In genomic region chr21:37232274-37233018, GRCh38 we compare ENCODE assay signal across 20 cellular contexts. TPM values are rescaled to one million over a fixed set of nuclear protein-coding genes. Genes with fewer than 3 reads are reported as not detected.
A peak's percentile ranks its signal among the peaks of the same experiment; 100 is the strongest.
DNase-seq lines count a peak whose midpoint lies in the region; ATAC-seq and TF ChIP-seq lines count a peak whose summit lies in the region.
"Had no signal": no experiment of that assay in that cellular context is flagged by ENCODE, and none has a peak within 500 bp of the region (broad histone marks: within the 10 kb centered on the region; RNA-seq: fewer than 3 reads in every experiment).

No MANE protein-coding gene starts in this region.

- H2AFZ ChIP-seq in OCI-LY7 (ENCODE audit: low read length), result no peak overlapping the region

- BruUV-seq in OCI-LY7 (replicated peaks; lab: Mats Ljungman, UMichigan), result no TSS peak

- no peaks in the 10 kb centered on the region for H3K27me3 ChIP-seq in gastroesophageal sphincter
- H3K27me3 ChIP-seq: ascending aorta, testis had no signal

- TF ChIP-seq CTCF in GM13976 (IDR thresholded peaks at IDR 0.05; ENCODE audit: borderline replicate concordance, control extremely low read depth, extremely low read depth, insufficient read depth, missing control alignments), result no peak
- TF ChIP-seq CTCF in OCI-LY7 (conservative IDR thresholded peaks at IDR 0.05; ENCODE audit: low read length), result no peak
- no peak for TF ChIP-seq CTCF in gastroesophageal sphincter (IDR thresholded peaks at IDR 0.05)

- peak; percentile 80 for DNase-seq in GM13976 (ENCODE audit: low spot score)
- DNase-seq in OCI-LY7 (ENCODE audit: low spot score), result peak; percentile 20
- no peak for DNase-seq in iPS-NIHi7 (ENCODE audit: extremely low spot score)
- DNase-seq in activated CD4-positive, alpha-beta T cell treated with anti-CD3 and anti-CD28 coated beads, Interleukin-2, amount 50 U/mL, for 48 hours, result no peak
- DNase-seq: activated CD4-positive, alpha-beta memory T cell treated with anti-CD3 and anti-CD28 coated beads, Interleukin-2, amount 10 ng/mL, durations not matched to agents 7 days and 5 days; activated gamma-delta T cell; mucosa of descending colon; NCI-H1694 treated with DMSO at 0.1 percent for 48 hours; NCI-H510A treated with DMSO at 0.1 percent for 48 hours; occipital lobe; PC-3; testis had no signal

- WGBS in gastroesophageal sphincter (ENCODE audit: low coverage in 1 of 2), 2 donors, result 81 to 89% methylated on average over 9 to 14 of the region's 19 CpGs

- CTCF ChIA-PET in OCI-LY7 (lab: Charles Lee; ENCODE audit: unreplicated experiment), result no interaction called here

- peak; percentile 88 for ATAC-seq in GM19351 (IDR thresholded peaks at IDR 0.05; ENCODE audit: unreplicated experiment)
- peak; percentile 66 for ATAC-seq in HG02763 (IDR thresholded peaks at IDR 0.05; ENCODE audit: unreplicated experiment)
- ATAC-seq in gastroesophageal sphincter, result no peak
- ATAC-seq in HG02870 (IDR thresholded peaks at IDR 0.05; ENCODE audit: unreplicated experiment), result no peak
- ATAC-seq: left lobe of liver, mucosa of descending colon, PC-3, sciatic nerve had no signal

- in situ Hi-C loops in GM13976 (cut with MboI; ENCODE audit: low sequenced_read_pairs, unreplicated experiment), result no loop called here

- no peaks in the 10 kb centered on the region for H4K20me1 ChIP-seq in OCI-LY7 (ENCODE audit: insufficient read depth, low read length)

- POLR2A ChIA-PET in OCI-LY7 (lab: Charles Lee), result interaction anchor here (0.6 kb wide), 1 partner anchor 90 kb away, joined by 3 read pairs; no protein-coding TSS in a partner anchor

- H3K9me2 ChIP-seq in OCI-LY7 (ENCODE audit: insufficient read depth, low read length), result no peaks in the 10 kb centered on the region

- peak overlapping the region; percentile 32 for H3K27ac ChIP-seq in OCI-LY7 (ENCODE audit: low read depth, low read length, poor library complexity, severe bottlenecking)
- H3K27ac ChIP-seq in gastroesophageal sphincter, result no peak overlapping the region
- H3K27ac ChIP-seq: ascending aorta, SK-N-MC, testis had no signal

- intact Hi-C loops in OCI-LY7 (cut with micrococcal nuclease; ENCODE audit: unreplicated experiment), result no loop called here

- H3K36me3 ChIP-seq in OCI-LY7 (ENCODE audit: insufficient read depth, low read length) (peaks cover 82% of the 10 kb centered on the region), gastroesophageal sphincter (peaks cover 0 to 94% of the 10 kb centered on the region in 2 donors)

- H3K4me1 ChIP-seq in OCI-LY7 (ENCODE audit: insufficient read depth, low read length, poor library complexity, severe bottlenecking) (peaks cover 12% of the 10 kb centered on the region), gastroesophageal sphincter (no peaks in the 10 kb centered on the region)
- H3K4me1 ChIP-seq: ascending aorta, testis had no signal

- peak overlapping the region; percentile 42 for H3K4me2 ChIP-seq in OCI-LY7 (ENCODE audit: low read length)

- H3K4me3 ChIP-seq in OCI-LY7 (ENCODE audit: low read depth, low read length, poor library complexity, severe bottlenecking) (no peak overlapping the region), gastroesophageal sphincter (no peak overlapping the region)
- H3K4me3 ChIP-seq: ascending aorta, mucosa of descending colon, SK-N-MC, testis had no signal

- no peak for TF ChIP-seq EP300 in gastroesophageal sphincter (IDR thresholded peaks at IDR 0.05)

- no peaks in the 10 kb centered on the region for H3K79me2 ChIP-seq in OCI-LY7 (ENCODE audit: insufficient read depth, low read depth, low read length)

- TF ChIP-seq POLR2A in gastroesophageal sphincter (IDR thresholded peaks at IDR 0.05), result no peak

- H3K9me3 ChIP-seq in OCI-LY7 (ENCODE audit: low read length) (no peaks in the 10 kb centered on the region), gastroesophageal sphincter (no peaks in the 10 kb centered on the region)
- H3K9me3 ChIP-seq: ascending aorta, mucosa of descending colon, testis had no signal

RNA-seq across cellular contexts. Expression of gene VPS26C, which starts 34.7 kb away (rescaled TPM):
- 33.0 and 39.7 TPM in 2 replicates for total RNA-seq in OCI-LY7 (2014; rRNA removed; shearing (Covaris generic))
- total RNA-seq in OCI-LY7 (2022) (43.3 and 46.7 TPM in 2 replicates), gastroesophageal sphincter (10 to 100 TPM; 67.0 to 72.3 (median 68.4) TPM)

Comparison
In these comparisons a context has a peak if more than half of its experiments do, and no peak if none do; other contexts are left out.
1. DNase-seq: peak in GM13976 (single experiment) and OCI-LY7 (single experiment); none in iPS-NIHi7 (single experiment) and activated CD4-positive, alpha-beta T cell treated with anti-CD3 and anti-CD28 coated beads, Interleukin-2, amount 50 U/mL, for 48 hours (0 of 2).
2. ATAC-seq: peak in GM19351 (single experiment) and HG02763 (single experiment); none in gastroesophageal sphincter (single experiment) and HG02870 (single experiment).